ENCODE assay signal across 6 cellular contexts in the genomic region with DNA sequence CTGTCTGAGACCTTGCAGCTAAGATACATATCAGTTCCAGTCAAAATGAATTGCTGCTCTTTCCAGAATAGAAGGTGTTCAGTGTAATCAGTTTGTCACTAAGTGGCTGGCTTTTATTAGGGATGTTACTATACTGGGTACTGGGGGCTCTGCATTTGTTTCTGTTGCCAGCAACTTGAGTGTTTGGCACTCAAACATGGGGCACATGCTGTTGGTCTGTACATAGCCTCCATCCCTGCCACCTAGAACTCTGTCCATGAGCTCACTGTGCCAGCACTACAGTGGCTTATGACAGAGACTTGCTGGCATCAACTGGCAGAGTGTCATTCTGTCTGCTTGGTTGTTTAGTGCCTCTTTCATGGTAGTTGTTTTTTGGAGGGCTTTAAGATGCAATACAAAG. TPM values are rescaled to one million over a fixed set of nuclear protein-coding genes. Genes with fewer than 3 reads are reported as not detected.
"Had no signal": no experiment of that assay in that cellular context is flagged by ENCODE, and none has a peak within 500 bp of the region (broad histone marks: within the 10 kb centered on the region; RNA-seq: fewer than 3 reads in every experiment).

No MANE protein-coding gene starts in this region.

- H3K4me3 ChIP-seq: GM23338 had no signal

- DNase-seq: H9, HCEC 1CT, IMR-90 had no signal

- ATAC-seq: GM23338 had no signal

RNA-seq across cellular contexts. Expression of a gene that starts 45.1 kb away (rescaled TPM):
- total RNA-seq: GM23338, H1, H9, HT-29, IMR-90 had no signal
- polyA plus RNA-seq: GM23338, H1, IMR-90 had no signal
